ENCODE assay signal across 22 cellular contexts in genomic region chr2:235572592-235572991, GRCh38.
A peak's percentile ranks its signal among the peaks of the same experiment; 100 is the strongest.
DNase-seq lines count a peak whose midpoint lies in the region; ATAC-seq, FAIRE-seq and TF ChIP-seq lines count a peak whose summit lies in the region.
"Had no signal": no experiment of that assay in that cellular context is flagged by ENCODE, and none has a peak within 500 bp of the region (broad histone marks: within the 10 kb centered on the region; RNA-seq: fewer than 3 reads in every experiment).

No MANE protein-coding gene starts in this region.

- H2AK5ac ChIP-seq in H9 (ENCODE audit: insufficient read length, low read length) (no peak overlapping the region), H1 (ENCODE audit: low read depth, low read length) (no peak overlapping the region), neuronal stem cell (ENCODE audit: low read depth, low read length) (no peak overlapping the region)

- H3K4me3 Mint-ChIP-seq in Caco-2 (ENCODE audit: unreplicated experiment), result no peak overlapping the region
- H3K4me3 Mint-ChIP-seq in H9, result peak overlapping the region in 1 of 2 experiments; percentile 13; a peak in 1 of 5 replicates
- H3K4me3 Mint-ChIP-seq in activated CD4-positive, alpha-beta memory T cell treated with anti-CD3 and anti-CD28 coated beads for 36 hours, result no peak overlapping the region
- H3K4me3 Mint-ChIP-seq: CD4-positive, CD25-positive, alpha-beta regulatory T cell; CD8-positive, alpha-beta memory T cell had no signal

- H3K4ac ChIP-seq in H9 (ENCODE audit: low read depth, low read length) (no peak overlapping the region), H1 (replicated peaks; ENCODE audit: insufficient read length, low read depth, low read length) (no peak overlapping the region), neuronal stem cell (ENCODE audit: low read length) (no peak overlapping the region)

- H3K56ac ChIP-seq in H9 (ENCODE audit: insufficient read length, low read depth, low read length), result no peak overlapping the region
- H3K56ac ChIP-seq in H1 (replicated peaks; ENCODE audit: insufficient read length, low read depth, low read length), result no peak overlapping the region

- POLR2A ChIA-PET in Caco-2 (lab: Charles Lee) (no interaction called here), H1 (lab: Charles Lee; ENCODE audit: partially characterized antibody) (no interaction called here)
- POLR2A ChIA-PET in activated CD4-positive, alpha-beta memory T cell treated with anti-CD3 and anti-CD28 coated beads for 36 hours (lab: Charles Lee), result no interaction called here

- no peak overlapping the region for H3K9ac ChIP-seq in H9 (ENCODE audit: extremely low read depth, insufficient read length, low read length)
- H3K9ac ChIP-seq in H1 (replicated peaks in 1 of 4; ENCODE audit: extremely low read depth in 1 of 4, low read depth in 3 of 4, low read length in 3 of 4), result no peak overlapping the region
- H3K9ac ChIP-seq in neuronal stem cell (ENCODE audit: low read depth, low read length, poor library complexity), result no peak overlapping the region

- no peak for TF ChIP-seq EP300 in H1 (IDR thresholded peaks at IDR 0.05; ENCODE audit: borderline replicate concordance in 1 of 2, low read depth in 2 of 2, low read length in 2 of 2)

- H3K18ac ChIP-seq in H9 (ENCODE audit: insufficient read length, low read depth, low read length) (no peak overlapping the region), H1 (ENCODE audit: extremely low read depth, low read length) (no peak overlapping the region), neuronal stem cell (ENCODE audit: low read length) (peak overlapping the region; percentile 76)

- H3K27ac Mint-ChIP-seq in Caco-2 (ENCODE audit: unreplicated experiment) (peak overlapping the region; percentile 83), H9 (peak overlapping the region in 1 of 3 experiments; percentile 70; a peak in 2 of 7 replicates)
- H3K27ac Mint-ChIP-seq in activated CD4-positive, alpha-beta memory T cell treated with anti-CD3 and anti-CD28 coated beads for 36 hours, result no peak overlapping the region
- H3K27ac Mint-ChIP-seq: CD4-positive, CD25-positive, alpha-beta regulatory T cell; CD8-positive, alpha-beta memory T cell had no signal

- H2BK5ac ChIP-seq in H9 (ENCODE audit: insufficient read length, low read length), result no peak overlapping the region
- H2BK5ac ChIP-seq in H1 (ENCODE audit: low read depth, low read length), result no peak overlapping the region
- H2BK5ac ChIP-seq in neuronal stem cell (ENCODE audit: low read length), result no peak overlapping the region

- CTCF ChIA-PET in Caco-2 (lab: Charles Lee) (no interaction called here), H1 (lab: Charles Lee; ENCODE audit: partially characterized antibody) (interaction anchor here (0.8 to 2.0 kb wide), 5 partner anchors 10 to 1184 kb away, joined by 3 to 9 read pairs (median 6); no protein-coding TSS in a partner anchor)
- CTCF ChIA-PET in activated CD4-positive, alpha-beta memory T cell treated with anti-CD3 and anti-CD28 coated beads for 36 hours (lab: Charles Lee), result no interaction called here

- H3K36me3 ChIP-seq in Caco-2 (ENCODE audit: control insufficient read depth, insufficient read depth, low read length) (no peaks in the 10 kb centered on the region), H1 (ENCODE audit: control insufficient read depth in 2 of 4, insufficient read depth in 4 of 4, low read length in 3 of 4) (peaks cover 0 to 4% (median 0%) of the 10 kb centered on the region in 4 experiments; a peak in 2 of 8 replicates), neuronal stem cell (replicated peaks in 1 of 2; ENCODE audit: control insufficient read depth in 2 of 2, insufficient read depth in 2 of 2, low read length in 2 of 2) (peaks cover 4 to 9% of the 10 kb centered on the region in 2 donors)
- H3K36me3 ChIP-seq: BE2C had no signal

- H2BK120ac ChIP-seq in H9 (ENCODE audit: low read depth, low read length, poor library complexity, severe bottlenecking), result no peak overlapping the region
- H2BK120ac ChIP-seq in H1 (replicated peaks; ENCODE audit: low read depth, low read length), result no peak overlapping the region
- H2BK120ac ChIP-seq in neuronal stem cell (ENCODE audit: low read depth, low read length), result no peak overlapping the region

- DNase-seq in Caco-2, result no peak
- DNase-seq in H9, result no peak
- no peak for DNase-seq in H1 (ENCODE audit: low read depth in 1 of 2, low spot score in 2 of 2)
- no peak for DNase-seq in neuronal stem cell (ENCODE audit: low spot score)
- DNase-seq in activated CD4-positive, alpha-beta memory T cell treated with anti-CD3 and anti-CD28 coated beads for 36 hours, result no peak
- DNase-seq in occipital lobe (lab: John Stamatoyannopoulos, UW), result no peak
- DNase-seq: ACHN; BE2C; C1 segment of cervical spinal cord; CD4-positive, CD25-positive, alpha-beta regulatory T cell; CD8-positive, alpha-beta memory T cell; COR-L47; IMR-90; KBM-7 had no signal

- FAIRE-seq in H1 (lab: Jason Lieb, UNC), result no peak
- FAIRE-seq: A204.1, D721Med, G401.6, GM12891, GM19239, H54 had no signal

- intact Hi-C loops in Caco-2 (cut with micrococcal nuclease; ENCODE audit: unreplicated experiment), result no loop called here
- intact Hi-C loops in activated CD4-positive, alpha-beta memory T cell treated with anti-CD3 and anti-CD28 coated beads for 36 hours (cut with micrococcal nuclease), result no loop called here

- H3K23me2 ChIP-seq in H9 (ENCODE audit: insufficient read length, low read depth, low read length, poor library complexity, severe bottlenecking), result no peaks in the 10 kb centered on the region
- no peaks in the 10 kb centered on the region for H3K23me2 ChIP-seq in H1 (ENCODE audit: low read depth, low read length)

- H3K9me3 ChIP-seq in Caco-2 (no peaks in the 10 kb centered on the region), H9 (ENCODE audit: control insufficient read depth, low read depth, low read length) (peaks cover 7% of the 10 kb centered on the region), H1 (ENCODE audit: insufficient read depth in 2 of 2, low read depth in 1 of 2, low read length in 1 of 2) (peaks cover 9 to 11% of the 10 kb centered on the region in 2 experiments; a peak in 3 of 4 replicates), neuronal stem cell (replicated peaks in 1 of 2; ENCODE audit: control insufficient read depth in 2 of 2, insufficient read depth in 1 of 2, low read depth in 1 of 2, low read length in 2 of 2) (peaks cover 8 to 15% of the 10 kb centered on the region in 2 donors)

- no peak for TF ChIP-seq RAD21 in H1 (IDR thresholded peaks at IDR 0.05 in 1 of 2, conservative IDR thresholded peaks at IDR 0.05 in 1 of 2; ENCODE audit: low read depth in 2 of 2, low read length in 2 of 2)

- H3K4me3 ChIP-seq in Caco-2 (ENCODE audit: low read depth, low read length), result no peak overlapping the region
- H3K4me3 ChIP-seq in H1 (ENCODE audit: extremely low read depth in 1 of 4, insufficient read depth in 2 of 4, low read depth in 3 of 4, low read length in 4 of 4), result no peak overlapping the region
- H3K4me3 ChIP-seq in neuronal stem cell (ENCODE audit: low read length in 2 of 2), result no peak overlapping the region

- H4K8ac ChIP-seq in H9 (replicated peaks; ENCODE audit: insufficient read length, low read depth, low read length) (no peak overlapping the region), H1 (ENCODE audit: extremely low read depth, insufficient read depth, low read length) (no peak overlapping the region; the same call in 1 of the 2 replicates), neuronal stem cell (ENCODE audit: low read depth, low read length) (no peak overlapping the region)

- H3K79me1 ChIP-seq in H9 (ENCODE audit: insufficient read depth, low read depth, low read length, poor library complexity, severe bottlenecking) (no peaks in the 10 kb centered on the region), H1 (ENCODE audit: low read depth, low read length) (peaks cover 14% of the 10 kb centered on the region), neuronal stem cell (ENCODE audit: low read depth, low read length) (peaks cover 8% of the 10 kb centered on the region)

- H3K14ac ChIP-seq in H9 (ENCODE audit: insufficient read depth, low read length), result no peak overlapping the region
- H3K14ac ChIP-seq in H1 (ENCODE audit: insufficient read length), result no peak overlapping the region
- peak overlapping the region; percentile 60 for H3K14ac ChIP-seq in neuronal stem cell (ENCODE audit: low read length)

- H3K4me2 ChIP-seq in H9 (ENCODE audit: insufficient read depth, insufficient read length, low read length) (no peak overlapping the region), H1 (ENCODE audit: insufficient read depth in 1 of 2, low read depth in 2 of 2, low read length in 2 of 2) (no peak overlapping the region), neuronal stem cell (ENCODE audit: insufficient read depth, low read length, poor library complexity, severe bottlenecking) (no peak overlapping the region)

- H4K5ac ChIP-seq in H9 (ENCODE audit: insufficient read length, low read depth, low read length), result no peak overlapping the region
- H4K5ac ChIP-seq in H1 (ENCODE audit: insufficient read length, low read depth, low read length), result no peak overlapping the region

- H3K27me3 ChIP-seq in Caco-2 (replicated peaks; ENCODE audit: control insufficient read depth, insufficient read depth, low read length), result no peaks in the 10 kb centered on the region
- no peaks in the 10 kb centered on the region for H3K27me3 ChIP-seq in H9 (ENCODE audit: insufficient read depth, low read length)
- no peaks in the 10 kb centered on the region for H3K27me3 ChIP-seq in H1 (replicated peaks in 1 of 4; ENCODE audit: control insufficient read depth in 3 of 4, extremely low read depth in 1 of 4, insufficient read depth in 3 of 4, low read length in 3 of 4)
- H3K27me3 ChIP-seq in neuronal stem cell (ENCODE audit: control insufficient read depth in 3 of 3, insufficient read depth in 3 of 3, low read depth in 1 of 3, low read length in 3 of 3), result peaks cover 0 to 2% (median 0%) of the 10 kb centered on the region in 3 experiments
- H3K27me3 ChIP-seq: BE2C had no signal

- H3K4me1 Mint-ChIP-seq in Caco-2 (ENCODE audit: low read depth, unreplicated experiment), result peaks cover 20% of the 10 kb centered on the region
- peaks cover 59 to 64% of the 10 kb centered on the region in 2 experiments for H3K4me1 Mint-ChIP-seq in H9
- no peaks in the 10 kb centered on the region for H3K4me1 Mint-ChIP-seq in activated CD4-positive, alpha-beta memory T cell treated with anti-CD3 and anti-CD28 coated beads for 36 hours (ENCODE audit: low read depth)
- H3K4me1 Mint-ChIP-seq: CD4-positive, CD25-positive, alpha-beta regulatory T cell had no signal

- H3K79me2 ChIP-seq in H9 (ENCODE audit: insufficient read depth, low read length) (peaks cover 5% of the 10 kb centered on the region; the same call in 1 of the 2 replicates), H1 (ENCODE audit: control insufficient read depth in 1 of 2, insufficient read depth in 2 of 2, low read length in 2 of 2) (peaks cover 4 to 79% of the 10 kb centered on the region in 2 experiments; a peak in 3 of 4 replicates)

- no peak for ATAC-seq in HG03571 (IDR thresholded peaks at IDR 0.05; ENCODE audit: unreplicated experiment)

- WGBS in H9 (ENCODE audit: extremely low coverage, insufficient read length, low lambda C conversion rate), result no CpG with 5 or more reads among the region's 7 CpGs
- 84% methylated on average over 7 of the region's 7 CpGs; no CpG with 5 or more reads in 1 of the 2 experiments for WGBS in H1 (ENCODE audit: extremely low coverage in 1 of 2, insufficient coverage in 1 of 2, insufficient read length in 1 of 2, insufficient replicate concordance in 2 of 2, low coverage in 1 of 2, low lambda C conversion rate in 2 of 2, missing lambda C conversion rate in 1 of 2), 2 experiments
- no CpG with 5 or more reads among the region's 7 CpGs for WGBS in neuronal stem cell (ENCODE audit: extremely low coverage in 2 of 2, insufficient read length in 2 of 2, insufficient replicate concordance in 1 of 2), 2 donors

- H3K4me1 ChIP-seq in Caco-2, result peaks cover 23% of the 10 kb centered on the region
- H3K4me1 ChIP-seq in H9 (ENCODE audit: insufficient read depth, low read length), result 0 out of 2 replicates have a peak, but pooled peaks cover 2% of the 10 kb centered on the region
- H3K4me1 ChIP-seq in H1 (replicated peaks in 1 of 4; ENCODE audit: control insufficient read depth in 3 of 4, insufficient read depth in 4 of 4, low read length in 3 of 4), result peaks cover 1 to 28% (median 11%) of the 10 kb centered on the region in 4 experiments
- H3K4me1 ChIP-seq in neuronal stem cell (ENCODE audit: control insufficient read depth in 2 of 2, insufficient read depth in 1 of 2, low read depth in 1 of 2, low read length in 2 of 2), result peaks cover 20 to 26% of the 10 kb centered on the region in 2 donors

- H2BK12ac ChIP-seq in H9 (ENCODE audit: insufficient read length, low read depth, low read length) (no peak overlapping the region), H1 (ENCODE audit: low read depth, low read length) (no peak overlapping the region), neuronal stem cell (ENCODE audit: low read length) (no peak overlapping the region)

- H2AFZ ChIP-seq in H9 (ENCODE audit: low read length), result no peak overlapping the region
- no peak overlapping the region for H2AFZ ChIP-seq in H1 (ENCODE audit: low read length)
- H2AFZ ChIP-seq in neuronal stem cell (ENCODE audit: low read length), result no peak overlapping the region

- TF ChIP-seq CTCF in Caco-2 (IDR thresholded peaks at IDR 0.05; ENCODE audit: insufficient read depth in 1 of 2, low read depth in 1 of 2, low read length in 1 of 2, severe bottlenecking in 1 of 2, unreplicated experiment in 1 of 2) (no peak), H9 (conservative IDR thresholded peaks at IDR 0.05) (no peak), H1 (IDR thresholded peaks at IDR 0.05; ENCODE audit: control extremely low read depth in 1 of 3, insufficient read depth in 1 of 3, low read depth in 1 of 3, low read length in 3 of 3) (no peak)

- H3K23ac ChIP-seq in H9 (ENCODE audit: insufficient read length, low read depth, low read length) (no peak overlapping the region), H1 (ENCODE audit: insufficient read length) (no peak overlapping the region), neuronal stem cell (ENCODE audit: low read depth, low read length, poor library complexity) (peak overlapping the region; percentile 56)

- H4K20me1 ChIP-seq in H9 (ENCODE audit: control insufficient read depth, insufficient read depth, insufficient read length) (no peaks in the 10 kb centered on the region), H1 (replicated peaks in 1 of 2; ENCODE audit: control insufficient read depth in 1 of 2, insufficient read depth in 2 of 2, low read length in 2 of 2) (peaks cover 4 to 15% of the 10 kb centered on the region in 2 experiments)

- H2BK15ac ChIP-seq in H9 (ENCODE audit: low read depth, low read length) (0 out of 2 replicates have a peak overlapping the region, but pooled peaks have one; percentile 71), H1 (ENCODE audit: low read length) (0 out of 2 replicates have a peak overlapping the region, but pooled peaks have one; percentile 3), neuronal stem cell (ENCODE audit: low read length) (no peak overlapping the region)

- H3T11ph ChIP-seq in H9 (ENCODE audit: low read length), result no peak overlapping the region

- H3K27me3 Mint-ChIP-seq in Caco-2 (ENCODE audit: insufficient read depth, unreplicated experiment) (no peaks in the 10 kb centered on the region), H9 (ENCODE audit: low read depth) (no peaks in the 10 kb centered on the region; the same call in 1 of the 2 replicates)
- peaks cover 6% of the 10 kb centered on the region for H3K27me3 Mint-ChIP-seq in activated CD4-positive, alpha-beta memory T cell treated with anti-CD3 and anti-CD28 coated beads for 36 hours

- TF ChIP-seq POLR2A in H1 (IDR thresholded peaks at IDR 0.05; ENCODE audit: control extremely low read depth in 1 of 2, low read depth in 2 of 2, low read length in 2 of 2), result no peak

- H3K9me3 Mint-ChIP-seq in Caco-2 (ENCODE audit: unreplicated experiment) (no peaks in the 10 kb centered on the region), H9 (peaks cover 7 to 8% of the 10 kb centered on the region in 2 experiments)
- H3K9me3 Mint-ChIP-seq in activated CD4-positive, alpha-beta memory T cell treated with anti-CD3 and anti-CD28 coated beads for 36 hours, result peaks cover 4% of the 10 kb centered on the region

- no peak overlapping the region for H4K91ac ChIP-seq in H9 (ENCODE audit: insufficient read length, low read depth, low read length)
- no peak overlapping the region for H4K91ac ChIP-seq in H1 (replicated peaks; ENCODE audit: insufficient read length, low read length)
- H4K91ac ChIP-seq in neuronal stem cell (ENCODE audit: low read depth, low read length, poor library complexity), result no peak overlapping the region

- BruUV-seq in Caco-2 (replicated peaks; lab: Mats Ljungman, UMichigan), result no TSS peak

- H2BK20ac ChIP-seq in H9 (ENCODE audit: low read depth, low read length, poor library complexity, severe bottlenecking) (no peak overlapping the region), H1 (ENCODE audit: low read length) (no peak overlapping the region)

- peaks cover 13% of the 10 kb centered on the region for H3K36me3 Mint-ChIP-seq in Caco-2 (ENCODE audit: insufficient read depth, unreplicated experiment)
- H3K36me3 Mint-ChIP-seq in H9 (ENCODE audit: insufficient read depth in 1 of 3, low read depth in 3 of 3), result peaks cover 8 to 12% (median 10%) of the 10 kb centered on the region in 3 experiments
- no peaks in the 10 kb centered on the region for H3K36me3 Mint-ChIP-seq in activated CD4-positive, alpha-beta memory T cell treated with anti-CD3 and anti-CD28 coated beads for 36 hours
- H3K36me3 Mint-ChIP-seq: CD4-positive, CD25-positive, alpha-beta regulatory T cell; CD8-positive, alpha-beta memory T cell had no signal

- H3K27ac ChIP-seq in H9 (ENCODE audit: insufficient read length, low read depth, low read length) (no peak overlapping the region), H1 (ENCODE audit: low read depth, low read length) (no peak overlapping the region), neuronal stem cell (replicated peaks; ENCODE audit: low read length) (no peak overlapping the region)
- H3K27ac ChIP-seq: HL-60 had no signal
